8 cellular contexts compared by ENCODE assay signal in genomic region chr10:75395171-75395954, GRCh38.
DNase-seq lines count a peak whose midpoint lies in the region.

No MANE protein-coding gene starts in this region.

- no peaks in the 10 kb centered on the region for H3K36me3 ChIP-seq in mucosa of stomach (ENCODE audit: control insufficient read depth, insufficient read depth, low read length)

- H3K27ac ChIP-seq in epithelial cell of prostate, result peak overlapping the region; percentile 93

- peak; percentile 79 for DNase-seq in ELF-1 (ENCODE audit: low read depth, low spot score)
- peak; percentile 50 for DNase-seq in LoVo (ENCODE audit: low spot score)
- DNase-seq in epithelial cell of prostate (ENCODE audit: low read depth, low spot score), result no peak
- DNase-seq in dedifferentiated amniotic fluid mesenchymal stem cell (ENCODE audit: extremely low spot score), result no peak
- no peak for DNase-seq in NCI-H774 (lab: John Stamatoyannopoulos, UW)
- no peak for DNase-seq in GM19240 (ENCODE audit: insufficient read length, low spot score)
- no peak for DNase-seq in NCI-H2227 (lab: John Stamatoyannopoulos, UW; ENCODE audit: unreplicated experiment)

- peaks cover 14% of the 10 kb centered on the region for H3K27me3 ChIP-seq in mucosa of stomach (ENCODE audit: control insufficient read depth, insufficient read depth, low read length)

- H3K4me1 ChIP-seq in mucosa of stomach (ENCODE audit: control insufficient read depth, insufficient read depth, low read length), result peaks cover 8% of the 10 kb centered on the region

- H3K9me3 ChIP-seq in mucosa of stomach (ENCODE audit: control insufficient read depth, low read length), result no peaks in the 10 kb centered on the region

- H3K9ac ChIP-seq in mucosa of stomach (ENCODE audit: low read length), result peak overlapping the region; percentile 74

- H3K4me3 ChIP-seq in mucosa of stomach (ENCODE audit: low read length), result no peak overlapping the region

Comparison
In these comparisons a context has a peak if more than half of its experiments do, and no peak if none do; other contexts are left out.
1. DNase-seq: peak in ELF-1 (single experiment) and LoVo (single experiment); none in epithelial cell of prostate (single experiment), dedifferentiated amniotic fluid mesenchymal stem cell (single experiment), NCI-H774 (single experiment), GM19240 (single experiment) and NCI-H2227 (single experiment).